In genomic region chr10:18073314-18073713, GRCh38 we compare ENCODE assay signal across 25 cellular contexts.
"Had no signal": no experiment of that assay in that cellular context is flagged by ENCODE, and none has a peak within 500 bp of the region (broad histone marks: within the 10 kb centered on the region; RNA-seq: fewer than 3 reads in every experiment).

No MANE protein-coding gene starts in this region.

- H3K4me1 Mint-ChIP-seq: endodermal cell had no signal

- H3K27ac ChIP-seq: colonic mucosa, coronary artery, dorsolateral prefrontal cortex, epithelial cell of prostate, esophagus muscularis mucosa, esophagus squamous epithelium, foreskin keratinocyte, gastrocnemius medialis, gastroesophageal sphincter, heart left ventricle, heart right ventricle had no signal

- H3K27ac Mint-ChIP-seq: dendritic cell treated with granulocyte-macrophage colony-stimulating factor and Interleukin-4, amounts not matched to agents 40 ng/mL and 50 ng/mL, for 4 days; effector memory CD8-positive, alpha-beta T cell; endodermal cell had no signal

- H3K4me3 ChIP-seq: colonic mucosa, coronary artery, dorsolateral prefrontal cortex, esophagus muscularis mucosa, esophagus squamous epithelium, gastrocnemius medialis, gastroesophageal sphincter, heart left ventricle, heart right ventricle had no signal

- H3K4me1 ChIP-seq: colonic mucosa, esophagus muscularis mucosa, esophagus squamous epithelium, gastrocnemius medialis, gastroesophageal sphincter had no signal

- H3K4me3 Mint-ChIP-seq: dendritic cell treated with granulocyte-macrophage colony-stimulating factor and Interleukin-4, amounts not matched to agents 40 ng/mL and 50 ng/mL, for 4 days; effector memory CD8-positive, alpha-beta T cell; endodermal cell had no signal

- H3K9me3 ChIP-seq: colonic mucosa, esophagus muscularis mucosa, gastrocnemius medialis, gastroesophageal sphincter, heart left ventricle had no signal

- H3K9me3 Mint-ChIP-seq: endodermal cell had no signal

- DNase-seq: colonic mucosa; cortex of kidney; dermis blood vessel endothelial cell; dorsolateral prefrontal cortex; effector CD4-positive, alpha-beta T cell; effector CD8-positive, alpha-beta T cell; effector memory CD4-positive, alpha-beta T cell; effector memory CD8-positive, alpha-beta T cell; endodermal cell; erythroblast; esophagus squamous epithelium; foreskin fibroblast; foreskin keratinocyte; foreskin melanocyte; gastrocnemius medialis; glutamatergic neuron; head of caudate nucleus; heart left ventricle; heart right ventricle had no signal

- H3K36me3 ChIP-seq: colonic mucosa, esophagus muscularis mucosa, esophagus squamous epithelium, gastrocnemius medialis, gastroesophageal sphincter, heart left ventricle, heart right ventricle had no signal

- H3K27me3 ChIP-seq: colonic mucosa, esophagus muscularis mucosa, esophagus squamous epithelium, gastrocnemius medialis, gastroesophageal sphincter, heart right ventricle had no signal

- ATAC-seq: effector memory CD8-positive, alpha-beta T cell; esophagus mucosa; foreskin keratinocyte; gastrocnemius medialis; gastroesophageal sphincter; heart left ventricle had no signal
